ENCODE assay signal across 28 cellular contexts in the genomic region with DNA sequence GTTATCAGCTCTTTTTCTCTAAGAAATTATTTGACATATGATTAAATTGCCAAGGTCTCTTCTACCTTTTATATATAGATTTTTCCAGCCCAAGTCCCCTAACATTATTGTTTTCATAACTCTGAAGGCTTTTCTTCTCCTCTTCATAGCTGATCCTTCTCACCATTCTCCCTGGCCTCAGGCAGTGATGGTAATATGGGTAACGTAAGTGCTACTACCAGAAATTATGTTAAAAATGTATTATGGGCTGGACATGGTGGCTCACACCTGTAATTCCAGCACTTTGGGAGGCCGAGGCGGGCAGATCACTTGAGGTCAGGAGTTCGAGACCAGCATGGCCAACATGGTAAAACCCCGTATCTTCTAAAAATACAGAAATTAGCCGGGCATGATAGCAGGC.
"Had no signal": no experiment of that assay in that cellular context is flagged by ENCODE, and none has a peak within 500 bp of the region (broad histone marks: within the 10 kb centered on the region; RNA-seq: fewer than 3 reads in every experiment).

No MANE protein-coding gene starts in this region.

- H3K9me3 Mint-ChIP-seq: activated CD4-positive, alpha-beta T cell treated with anti-CD3 and anti-CD28 coated beads, Interleukin-2, amount 10 ng/mL, durations not matched to agents 7 days and 5 days; activated CD8-positive, alpha-beta T cell treated with anti-CD3 and anti-CD28 coated beads for 36 hours; activated T-cell treated with anti-CD3 and anti-CD28 coated beads, Interleukin-2, amount 50 U/mL, for 4 hours; activated T-helper 17 cell treated with anti-CD3 and anti-CD28 coated beads, Interleukin-2, amount 50 U/mL, for 72 hours; central memory CD8-positive, alpha-beta T cell; effector memory CD8-positive, alpha-beta T cell; T-helper 2 cell treated with Interferon-gamma antibody and Interleukin-4, amounts not matched to agents 5 μg/mL and 100 μg/mL, for 36 hours had no signal

- H3K27ac ChIP-seq: brain microvascular endothelial cell, epithelial cell of prostate, esophagus squamous epithelium, gastroesophageal sphincter had no signal

- H3K4me3 Mint-ChIP-seq: activated CD4-positive, alpha-beta T cell treated with anti-CD3 and anti-CD28 coated beads, Interleukin-2, amount 10 ng/mL, durations not matched to agents 7 days and 5 days; activated CD8-positive, alpha-beta T cell treated with anti-CD3 and anti-CD28 coated beads for 36 hours; activated naive CD8-positive, alpha-beta T cell; activated T-cell treated with anti-CD3 and anti-CD28 coated beads, Interleukin-2, amount 50 U/mL, for 4 hours; activated T-helper 17 cell treated with anti-CD3 and anti-CD28 coated beads, Interleukin-2, amount 50 U/mL, for 72 hours; central memory CD8-positive, alpha-beta T cell; effector memory CD8-positive, alpha-beta T cell; T-helper 17 cell; T-helper 2 cell treated with Interferon-gamma antibody and Interleukin-4, amounts not matched to agents 5 μg/mL and 100 μg/mL, for 36 hours had no signal

- H3K4me3 ChIP-seq: esophagus squamous epithelium, gastroesophageal sphincter had no signal

- H3K27ac Mint-ChIP-seq: activated CD4-positive, alpha-beta T cell treated with anti-CD3 and anti-CD28 coated beads, Interleukin-2, amount 10 ng/mL, durations not matched to agents 7 days and 5 days; activated CD8-positive, alpha-beta T cell treated with anti-CD3 and anti-CD28 coated beads for 36 hours; activated naive CD8-positive, alpha-beta T cell; activated T-helper 17 cell treated with anti-CD3 and anti-CD28 coated beads, Interleukin-2, amount 50 U/mL, for 72 hours; effector memory CD8-positive, alpha-beta T cell; T-helper 17 cell; T-helper 2 cell treated with Interferon-gamma antibody and Interleukin-4, amounts not matched to agents 5 μg/mL and 100 μg/mL, for 36 hours had no signal

- H3K27me3 ChIP-seq: brain microvascular endothelial cell, gastroesophageal sphincter had no signal

- DNase-seq: activated CD4-positive, alpha-beta T cell treated with anti-CD3 and anti-CD28 coated beads for 1 hour; activated CD4-positive, alpha-beta T cell treated with anti-CD3 and anti-CD28 coated beads for 4 hours; activated CD4-positive, alpha-beta T cell treated with anti-CD3 and anti-CD28 coated beads, Interleukin-2, amount 10 ng/mL, durations not matched to agents 7 days and 5 days; activated CD4-positive, alpha-beta T cell treated with anti-CD3 and anti-CD28 coated beads, Interleukin-2, amount 50 U/mL, for 4 hours; activated CD8-positive, alpha-beta memory T cell treated with anti-CD3 and anti-CD28 coated beads for 24 hours; activated CD8-positive, alpha-beta T cell treated with anti-CD3 and anti-CD28 coated beads for 36 hours; activated effector memory CD4-positive, alpha-beta T cell treated with Interleukin-2 at 50 U/mL for 16 hours; activated gamma-delta T cell treated with Interleukin-2 at 50 U/mL for 16 hours; activated naive CD4-positive, alpha-beta T cell treated with anti-CD3 and anti-CD28 coated beads, Interleukin-2, amount 50 U/mL, for 16 hours; activated naive CD4-positive, alpha-beta T cell treated with Interleukin-2 at 50 U/mL for 16 hours; activated T-cell treated with anti-CD3 and anti-CD28 coated beads, Interleukin-2, amount 50 U/mL, for 4 hours; amniotic stem cell; anterior cingulate cortex; brain microvascular endothelial cell; cortex of kidney; dermis blood vessel endothelial cell; effector CD4-positive, alpha-beta T cell; effector memory CD8-positive, alpha-beta T cell; esophagus squamous epithelium; foreskin melanocyte; T-helper 1 cell; T-helper 17 cell had no signal

- H3K9me3 ChIP-seq: esophagus squamous epithelium, gastroesophageal sphincter had no signal

- H3K36me3 Mint-ChIP-seq: activated naive CD8-positive, alpha-beta T cell had no signal

- H3K36me3 ChIP-seq: brain microvascular endothelial cell, esophagus squamous epithelium, gastroesophageal sphincter had no signal

- ATAC-seq: activated CD8-positive, alpha-beta T cell treated with anti-CD3 and anti-CD28 coated beads for 36 hours; activated T-helper 17 cell treated with anti-CD3 and anti-CD28 coated beads, Interleukin-2, amount 50 U/mL, for 72 hours; effector memory CD8-positive, alpha-beta T cell; gastroesophageal sphincter; T-helper 17 cell had no signal
